In the genomic region with DNA sequence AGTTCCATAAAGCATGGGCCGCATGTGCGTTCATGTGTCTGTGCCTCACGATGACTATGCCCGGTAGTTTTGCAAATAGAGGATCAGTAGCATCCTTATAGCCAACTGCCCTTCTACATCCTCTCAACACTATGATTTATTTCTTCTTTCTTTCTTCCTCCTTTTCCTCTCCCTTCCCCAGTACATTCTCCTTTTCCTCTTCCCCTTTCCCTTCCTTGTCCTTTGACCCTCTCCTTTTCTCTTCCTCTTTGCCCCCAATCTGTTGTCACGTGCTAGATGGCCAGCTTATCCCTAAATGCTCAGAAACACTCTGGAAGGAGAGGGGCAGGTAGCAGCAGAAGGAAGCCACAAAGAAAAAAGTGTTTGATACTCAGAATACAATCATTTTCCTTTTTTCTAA, we compare ENCODE assay signal across 23 cellular contexts. TPM values are rescaled to one million over a fixed set of nuclear protein-coding genes. Genes with fewer than 3 reads are reported as not detected.
A peak's percentile ranks its signal among the peaks of the same experiment; 100 is the strongest.
DNase-seq lines count a peak whose midpoint lies in the region; ATAC-seq and TF ChIP-seq lines count a peak whose summit lies in the region.
"Had no signal": no experiment of that assay in that cellular context is flagged by ENCODE, and none has a peak within 500 bp of the region (broad histone marks: within the 10 kb centered on the region; RNA-seq: fewer than 3 reads in every experiment).

No MANE protein-coding gene starts in this region.

- no peaks in the 10 kb centered on the region for H3K27me3 ChIP-seq in left ventricle myocardium inferior (ENCODE audit: low read depth)
- H3K27me3 ChIP-seq in dorsolateral prefrontal cortex: no peaks in the 10 kb centered on the region
- no peaks in the 10 kb centered on the region for H3K27me3 ChIP-seq in neutrophil
- H3K27me3 ChIP-seq: SJSA1 had no signal

- H3K4me1 ChIP-seq in left ventricle myocardium inferior: peaks cover 15% of the 10 kb centered on the region
- H3K4me1 ChIP-seq in neutrophil (ENCODE audit: control insufficient read depth in 1 of 2, insufficient read depth in 1 of 2, low read depth in 1 of 2, low read length in 1 of 2): peaks cover 12 to 39% of the 10 kb centered on the region in 2 experiments
- H3K4me1 ChIP-seq: SJSA1 had no signal

- intact Hi-C loops in left ventricle myocardium inferior (cut with micrococcal nuclease) (no loop called here), cardiac septum (cut with DNase I) (no loop called here), dorsolateral prefrontal cortex (cut with DNase I) (no loop called here)

- ATAC-seq in HG03521 (IDR thresholded peaks at IDR 0.05; ENCODE audit: unreplicated experiment): no peak
- no peak for ATAC-seq in HG02623 (IDR thresholded peaks at IDR 0.05; ENCODE audit: unreplicated experiment)
- ATAC-seq: GM23338 had no signal

- no peak for DNase-seq in left ventricle myocardium inferior
- DNase-seq in cardiac septum (ENCODE audit: low spot score): no peak
- no peak for DNase-seq in dorsolateral prefrontal cortex
- no peak for DNase-seq in NK-92 (lab: John Stamatoyannopoulos, UW; ENCODE audit: unreplicated experiment)
- DNase-seq: Calu3, DMS153, DND-41, H9, NCI-H1092, NCI-H1417 treated with DMSO at 0.1 percent for 48 hours, NCI-H1694 treated with DMSO at 0.1 percent for 48 hours, NCI-H2081, NCI-H2227 treated with DMSO at 0.1 percent for 48 hours, NCI-H526 treated with DMSO at 0.1 percent for 48 hours, OCI-M1 had no signal

- TF ChIP-seq CTCF in left ventricle myocardium inferior (IDR thresholded peaks at IDR 0.05; ENCODE audit: borderline replicate concordance) (no peak), dorsolateral prefrontal cortex (IDR thresholded peaks at IDR 0.05 in 54 of 56, conservative IDR thresholded peaks at IDR 0.05 in 2 of 56; ENCODE audit: low read depth in 1 of 56, partially characterized antibody in 56 of 56) (no peak), neutrophil (IDR thresholded peaks at IDR 0.05) (no peak)

- no peak overlapping the region for H3K4me3 ChIP-seq in left ventricle myocardium inferior
- no peak overlapping the region for H3K4me3 ChIP-seq in dorsolateral prefrontal cortex
- no peak overlapping the region for H3K4me3 ChIP-seq in neutrophil (ENCODE audit: low read depth in 1 of 2, low read length in 1 of 2)
- H3K4me3 ChIP-seq: GM23338, SJSA1 had no signal

- H3K9me3 ChIP-seq in left ventricle myocardium inferior (replicated peaks): peaks cover 14% of the 10 kb centered on the region
- no peaks in the 10 kb centered on the region for H3K9me3 ChIP-seq in neutrophil
- H3K9me3 ChIP-seq: SJSA1 had no signal

- peak overlapping the region; percentile 63 for H3K27ac ChIP-seq in left ventricle myocardium inferior (replicated peaks)
- H3K27ac ChIP-seq in dorsolateral prefrontal cortex: peak overlapping the region in 38 of 59 donors; percentile 35 to 90 (median 78)
- H3K27ac ChIP-seq in neutrophil: peak overlapping the region; percentile 36
- H3K27ac ChIP-seq: HL-60, SJSA1 had no signal

- no peaks in the 10 kb centered on the region for H3K36me3 ChIP-seq in left ventricle myocardium inferior
- no peaks in the 10 kb centered on the region for H3K36me3 ChIP-seq in neutrophil
- H3K36me3 ChIP-seq: SJSA1 had no signal

RNA-seq across cellular contexts. Expression of a gene that starts 20.2 kb away (rescaled TPM):
- not detected for total RNA-seq in left ventricle myocardium inferior
- not detected for total RNA-seq in cardiac septum
- not detected for total RNA-seq in dorsolateral prefrontal cortex
- total RNA-seq: A172, GM23338, H9, NCI-H460, SJSA1 had no signal
